In the genomic region with DNA sequence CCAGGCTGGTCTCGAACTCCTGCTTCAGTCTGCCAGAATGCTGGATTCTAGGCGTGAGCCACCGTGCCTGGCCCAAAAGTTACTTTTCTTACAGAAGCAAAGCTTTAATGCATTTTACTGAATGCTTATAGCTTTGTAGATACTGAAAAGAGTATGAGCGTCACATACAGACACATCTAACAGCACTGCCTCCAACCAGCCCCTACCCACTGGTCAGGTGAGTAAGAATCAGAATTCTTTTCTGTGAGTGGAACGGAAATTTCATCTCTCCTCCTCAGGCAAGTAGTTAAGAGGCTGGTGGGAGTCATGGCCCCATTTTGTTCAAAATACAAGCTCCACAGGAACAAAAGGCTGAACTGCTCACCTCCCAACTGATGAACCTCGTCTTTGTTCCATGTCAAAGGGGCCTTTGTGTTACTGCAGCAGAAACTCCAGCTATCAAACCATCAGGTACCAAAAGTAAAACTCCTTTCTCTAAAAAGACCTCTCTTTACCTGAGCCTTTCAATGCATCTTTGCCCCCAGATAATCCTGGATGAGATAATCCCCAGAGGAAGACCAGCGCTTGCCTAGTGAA, we compare ENCODE assay signal across 15 cellular contexts.
"Had no signal": no experiment of that assay in that cellular context is flagged by ENCODE, and none has a peak within 500 bp of the region (broad histone marks: within the 10 kb centered on the region; RNA-seq: fewer than 3 reads in every experiment).

No MANE protein-coding gene starts in this region.

- ATAC-seq: right cardiac atrium had no signal

- H3K27ac Mint-ChIP-seq: nephron had no signal

- H3K27ac ChIP-seq: prostate gland, SK-N-MC, skin epidermis, stomach, WERI-Rb-1 had no signal

- H3K27me3 ChIP-seq: stomach had no signal

- H3K9me3 Mint-ChIP-seq: nephron had no signal

- H3K4me3 Mint-ChIP-seq: nephron had no signal

- H3K4me1 Mint-ChIP-seq: nephron had no signal

- H3K4me3 ChIP-seq: lung, prostate gland, SK-N-MC, skin epidermis, stomach had no signal

- H3K36me3 ChIP-seq: prostate gland, WERI-Rb-1 had no signal

- H3K4me1 ChIP-seq: prostate gland, stomach had no signal

- DNase-seq: activated gamma-delta T cell; effector CD4-positive, alpha-beta T cell; hypothalamus; right cardiac atrium; SHP77; stimulated activated CD4-positive, alpha-beta T cell treated with anti-CD3 and anti-CD28 coated beads, Interleukin-15, amount 100 ng/mL, for 24 hours; stimulated activated CD4-positive, alpha-beta T cell treated with anti-CD3 and anti-CD28 coated beads, Interleukin-2, amount 100 ng/mL, for 48 hours; stomach; trophoblast cell; WERI-Rb-1 had no signal

- H3K9me3 ChIP-seq: prostate gland, stomach had no signal
